23 cellular contexts compared by ENCODE assay signal in genomic region chr12:127273621-127274020, GRCh38.
A peak's percentile ranks its signal among the peaks of the same experiment; 100 is the strongest.
DNase-seq lines count a peak whose midpoint lies in the region; ATAC-seq and TF ChIP-seq lines count a peak whose summit lies in the region.
"Had no signal": no experiment of that assay in that cellular context is flagged by ENCODE, and none has a peak within 500 bp of the region (broad histone marks: within the 10 kb centered on the region; RNA-seq: fewer than 3 reads in every experiment).

No MANE protein-coding gene starts in this region.

- H3K36me3 ChIP-seq in brain microvascular endothelial cell (replicated peaks): no peaks in the 10 kb centered on the region
- H3K36me3 ChIP-seq: cardiac muscle cell, sigmoid colon, WERI-Rb-1 had no signal

- peak; percentile 30 for DNase-seq in AG10803 (ENCODE audit: low read depth)
- peak; percentile 8 for DNase-seq in LoVo (ENCODE audit: low spot score)
- peak; percentile 17 for DNase-seq in brain microvascular endothelial cell
- DNase-seq in kidney glomerular epithelial cell (lab: John Stamatoyannopoulos, UW): peak; percentile 88
- no peak for DNase-seq in HuH-7 (ENCODE audit: low spot score)
- no peak for DNase-seq in SHP77 (lab: John Stamatoyannopoulos, UW)
- no peak for DNase-seq in hepatic stellate cell (ENCODE audit: low spot score)
- DNase-seq: activated CD8-positive, alpha-beta memory T cell treated with anti-CD3 and anti-CD28 coated beads, Interleukin-2, amount 50 U/mL, for 4 hours; cortex of kidney; immature natural killer cell; mucosa of descending colon; NCI-H1417 treated with DMSO at 0.1 percent for 48 hours; NCI-H510A; nephron progenitor cell; posterior cingulate gyrus; sigmoid colon; SK-N-SH; T-helper 2 cell; WERI-Rb-1 had no signal

- no peak for ATAC-seq in HG03354 (IDR thresholded peaks at IDR 0.05; ENCODE audit: poor library complexity, severe bottlenecking, unreplicated experiment)
- ATAC-seq: mucosa of descending colon had no signal

- no peaks in the 10 kb centered on the region for H3K27me3 ChIP-seq in brain microvascular endothelial cell (replicated peaks)

- H3K4me3 ChIP-seq in AG10803 (ENCODE audit: low read length) (no peak overlapping the region), brain microvascular endothelial cell (ENCODE audit: low read depth, low read length) (no peak overlapping the region)
- H3K4me3 ChIP-seq: cardiac muscle cell, hepatocyte, mucosa of descending colon, sigmoid colon had no signal

- in situ Hi-C loops in brain microvascular endothelial cell (cut with HindIII; ENCODE audit: low pct_ligation_motif_present, low sequenced_read_pairs): no loop called here

- TF ChIP-seq CTCF in AG10803 (conservative IDR thresholded peaks at IDR 0.05; ENCODE audit: low read length) (no peak), brain microvascular endothelial cell (IDR thresholded peaks at IDR 0.05; ENCODE audit: low read depth, low read length, missing control alignments) (no peak)

- peak overlapping the region; percentile 81 for H3K27ac ChIP-seq in brain microvascular endothelial cell
- H3K27ac ChIP-seq: C4-2B, cardiac muscle cell, hepatocyte, sigmoid colon, WERI-Rb-1 had no signal

Comparison
In these comparisons a context has a peak if more than half of its experiments do, and no peak if none do; other contexts are left out.
1. DNase-seq: peak in AG10803 (single experiment), LoVo (single experiment), brain microvascular endothelial cell (single experiment) and kidney glomerular epithelial cell (single experiment); none in HuH-7 (single experiment), SHP77 (0 of 2) and hepatic stellate cell (single experiment).